Comparison of ENCODE assay signal across 9 cellular contexts in the genomic region with DNA sequence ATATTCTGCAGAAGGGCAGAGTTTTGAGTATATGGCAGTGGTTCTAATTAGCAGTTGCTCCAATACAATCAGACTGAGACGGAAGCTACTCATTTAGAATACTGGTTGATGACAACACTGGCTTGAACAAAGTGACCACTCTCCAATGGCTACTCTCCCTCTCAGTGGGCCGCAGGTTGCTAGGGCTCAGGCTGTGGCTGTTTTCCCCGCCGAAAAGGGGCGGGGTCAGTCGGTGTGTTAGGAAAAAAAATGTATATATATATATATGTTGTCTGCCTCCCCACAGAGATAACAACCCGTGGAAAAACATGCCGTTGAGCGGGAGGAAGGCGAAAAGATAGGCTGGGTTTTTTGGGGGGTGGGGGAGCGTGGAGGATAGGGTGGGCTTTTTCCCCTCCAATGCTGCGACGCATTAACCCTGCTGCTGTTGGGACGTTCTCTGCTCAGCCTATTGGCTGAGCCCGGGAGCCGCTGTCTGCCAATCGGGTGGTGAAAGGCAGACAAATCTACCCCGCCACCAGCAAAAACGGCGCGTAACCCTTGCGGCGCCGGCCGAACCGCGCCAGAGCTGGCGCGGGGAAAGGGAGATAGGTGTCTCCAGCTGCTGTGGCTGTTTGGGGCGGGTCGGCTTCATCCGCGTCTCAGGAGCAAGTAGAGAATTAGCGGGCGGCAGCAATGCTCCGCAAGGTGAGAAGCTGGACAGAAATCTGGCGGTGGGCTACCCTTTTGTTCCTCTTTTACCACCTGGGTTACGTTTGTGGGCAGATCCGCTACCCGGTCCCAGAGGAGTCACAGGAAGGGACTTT. TPM values are rescaled to one million over a fixed set of nuclear protein-coding genes. Genes with fewer than 3 reads are reported as not detected.
DNase-seq lines count a peak whose midpoint lies in the region; ATAC-seq and TF ChIP-seq lines count a peak whose summit lies in the region.
"Had no signal": no experiment of that assay in that cellular context is flagged by ENCODE, and none has a peak within 500 bp of the region (broad histone marks: within the 10 kb centered on the region; RNA-seq: fewer than 3 reads in every experiment).

A gene (plus strand): TSS at position 532 of the 806 bp plus-strand sequence. CDS start 144 bp downstream, at position 676.

- peak; percentile 45 for ATAC-seq in omental fat pad (ENCODE audit: low FRiP score)

- no peak within 1 kb of the TSS for H3K27ac ChIP-seq in SJCRH30
- H3K27ac ChIP-seq: epithelial cell of prostate had no signal

- H3K4me1 ChIP-seq in SJCRH30, result peaks cover 2% of the 10 kb centered on the region

- no peaks in the 10 kb centered on the region for H3K27me3 ChIP-seq in SJCRH30

- peaks cover 97% of the 10 kb centered on the region for H3K36me3 ChIP-seq in SJCRH30

- peak within 1 kb of the TSS; percentile 24 for H3K4me3 ChIP-seq in fibroblast of pulmonary artery (replicated peaks; ENCODE audit: low read depth, low read length)
- no peak within 1 kb of the TSS for H3K4me3 ChIP-seq in SJCRH30

- no peak for TF ChIP-seq CTCF in GM20000 (IDR thresholded peaks at IDR 0.05; ENCODE audit: extremely low read depth, missing control alignments)
- TF ChIP-seq CTCF in fibroblast of pulmonary artery (IDR thresholded peaks at IDR 0.05; ENCODE audit: low read length, missing control alignments), result no peak
- TF ChIP-seq CTCF in omental fat pad (IDR thresholded peaks at IDR 0.05), result no peak

- peaks cover 16% of the 10 kb centered on the region for H3K9me3 ChIP-seq in SJCRH30 (replicated peaks)

- DNase-seq in GM20000 (ENCODE audit: low spot score), result peak; percentile 48
- DNase-seq in NCI-H82 (lab: John Stamatoyannopoulos, UW), result peak; percentile 66
- no peak for DNase-seq in fibroblast of pulmonary artery (ENCODE audit: low read depth)
- no peak for DNase-seq in omental fat pad (ENCODE audit: low spot score)
- DNase-seq in H4 (ENCODE audit: low spot score), result no peak
- DNase-seq in activated CD4-positive, CD25-positive, alpha-beta regulatory T cell treated with anti-CD3 and anti-CD28 coated beads, Interleukin-2, amount 50 U/mL, for 72 hours, result no peak
- DNase-seq in NCI-H2107 (lab: John Stamatoyannopoulos, UW), result no peak
- DNase-seq in SJCRH30, result no peak

RNA-seq across cellular contexts. Expression of the gene that starts here (rescaled TPM):
- total RNA-seq in omental fat pad, result 1 to 10 TPM; 1.5 to 4.1 (median 3.5) TPM
- total RNA-seq in H4 (2014; rRNA removed; shearing (Covaris generic)), result 0.10 TPM in 1 of 2 replicates, not detected in the other
- 3.4 and 3.6 TPM in 2 replicates for total RNA-seq in SJCRH30 (2014; rRNA removed; shearing (Covaris generic))

Comparison
In these comparisons a context has a peak if more than half of its experiments do, and no peak if none do; other contexts are left out.
1. DNase-seq: peak in GM20000 (single experiment) and NCI-H82 (single experiment); none in fibroblast of pulmonary artery (single experiment), omental fat pad (single experiment), H4 (single experiment), activated CD4-positive, CD25-positive, alpha-beta regulatory T cell treated with anti-CD3 and anti-CD28 coated beads, Interleukin-2, amount 50 U/mL, for 72 hours (single experiment), NCI-H2107 (single experiment) and SJCRH30 (0 of 2).